In genomic region chr11:77411717-77412441, GRCh38 we compare ENCODE assay signal across 8 cellular contexts.
A peak's percentile ranks its signal among the peaks of the same experiment; 100 is the strongest.
DNase-seq lines count a peak whose midpoint lies in the region; ATAC-seq and TF ChIP-seq lines count a peak whose summit lies in the region.

No MANE protein-coding gene starts in this region.

- peaks cover 0 to 56% (median 5%) of the 10 kb centered on the region in 3 donors for H3K4me1 ChIP-seq in gastroesophageal sphincter

- DNase-seq in CD1c-positive myeloid dendritic cell (ENCODE audit: extremely low spot score) (peak; percentile 90), RWPE1 (ENCODE audit: low spot score) (peak; percentile 86), non-pigmented ciliary epithelial cell (ENCODE audit: low read depth) (peak; percentile 35), substantia nigra (lab: John Stamatoyannopoulos, UW) (peak in 47 of 49 donors; percentile 5 to 86 (median 50))
- peak; percentile 37 to 73 (median 62) for DNase-seq in activated naive CD4-positive, alpha-beta T cell (lab: John Stamatoyannopoulos, UW)

- no peak for TF ChIP-seq CTCF in RWPE1 (conservative IDR thresholded peaks at IDR 0.05; ENCODE audit: low read depth)
- TF ChIP-seq CTCF in gastroesophageal sphincter (IDR thresholded peaks at IDR 0.05), result peak in 1 of 4 experiments; percentile 27

- H3K36me3 ChIP-seq in gastroesophageal sphincter, result no peaks in the 10 kb centered on the region

- ATAC-seq in GM19372 (IDR thresholded peaks at IDR 0.05; ENCODE audit: low read depth, unreplicated experiment) (peak; percentile 90), HG03521 (IDR thresholded peaks at IDR 0.05; ENCODE audit: unreplicated experiment) (peak; percentile 87), gastroesophageal sphincter (peak; percentile 96)

- no peaks in the 10 kb centered on the region for H3K9me3 ChIP-seq in gastroesophageal sphincter

- H3K27ac ChIP-seq in RWPE1 (peak overlapping the region; percentile 71), gastroesophageal sphincter (peak overlapping the region; percentile 77 to 87 (median 82)), substantia nigra (ENCODE audit: low read depth, low read length, poor library complexity, severe bottlenecking) (peak overlapping the region; percentile 68)

- H3K4me3 ChIP-seq in gastroesophageal sphincter, result peak overlapping the region; percentile 58 to 78

- no peaks in the 10 kb centered on the region for H3K27me3 ChIP-seq in gastroesophageal sphincter

- POLR2A ChIA-PET in RWPE1 (lab: Yijun Ruan, JAX; ENCODE audit: low non-redundant PET), result interaction anchor here (0.6 kb wide), 1 partner anchor 388 kb away, joined by 3 read pairs; no protein-coding TSS in a partner anchor

- CTCF ChIA-PET in RWPE1 (lab: Yijun Ruan, JAX), result interaction anchor here (0.5 to 2.0 kb wide), 2 partner anchors 136 to 226 kb away, joined by 3 to 5 read pairs; no protein-coding TSS in a partner anchor

- peak; percentile 57 to 62 for TF ChIP-seq POLR2A in gastroesophageal sphincter (IDR thresholded peaks at IDR 0.05)

- WGBS in gastroesophageal sphincter (ENCODE audit: low coverage in 1 of 2), 2 donors, result 3% methylated on average over 12 of the region's 33 CpGs; no CpG with 5 or more reads in 1 of the 2 donors

- TF ChIP-seq EP300 in gastroesophageal sphincter (IDR thresholded peaks at IDR 0.05), result no peak

Comparison
In these comparisons a context has a peak if more than half of its experiments do, and no peak if none do; other contexts are left out.
1. Peak in every context shown above with its lines: DNase-seq, ATAC-seq, H3K4me3 ChIP-seq and H3K27ac ChIP-seq.
2. DNase-seq: peak in every context shown above with its lines; median percentile 90 in CD1c-positive myeloid dendritic cell; 86 in RWPE1; 62 in activated naive CD4-positive, alpha-beta T cell; 50 in substantia nigra; 35 in non-pigmented ciliary epithelial cell.